In the genomic region with DNA sequence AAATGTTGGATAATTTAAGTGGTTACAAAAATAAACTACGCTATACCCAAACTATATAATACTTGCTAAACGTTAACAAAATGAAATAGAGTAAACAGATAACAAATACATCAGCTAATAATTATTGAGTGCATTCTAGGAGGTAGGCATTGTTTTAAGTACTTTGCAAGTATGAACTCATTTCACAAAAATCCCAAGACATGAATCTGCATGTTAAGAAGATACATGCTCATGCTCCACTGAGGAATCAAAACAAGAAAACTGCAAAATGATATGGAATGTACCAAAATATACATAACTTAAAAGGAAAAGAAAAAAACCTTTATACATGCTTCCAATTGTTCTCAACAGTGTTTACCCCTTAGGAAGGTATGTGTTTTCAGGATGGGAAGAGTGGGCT, we compare ENCODE assay signal across 28 cellular contexts. TPM values are rescaled to one million over a fixed set of nuclear protein-coding genes. Genes with fewer than 3 reads are reported as not detected.
DNase-seq lines count a peak whose midpoint lies in the region; ATAC-seq, FAIRE-seq and TF ChIP-seq lines count a peak whose summit lies in the region.
"Had no signal": no experiment of that assay in that cellular context is flagged by ENCODE, and none has a peak within 500 bp of the region (broad histone marks: within the 10 kb centered on the region; RNA-seq: fewer than 3 reads in every experiment).

No MANE protein-coding gene starts in this region.

- no peak overlapping the region for H2AFZ ChIP-seq in HepG2 (ENCODE audit: low read length)

- TF ChIP-seq EP300 in HepG2 (IDR thresholded peaks at IDR 0.05; ENCODE audit: low read depth in 2 of 2, low read length in 2 of 2) (no peak), HepG2 (CRISPR knock-in tag; IDR thresholded peaks at IDR 0.05; ENCODE audit: borderline replicate concordance) (no peak)

- no peak overlapping the region for H3K27ac Mint-ChIP-seq in CD8-positive, alpha-beta memory T cell
- H3K27ac Mint-ChIP-seq in naive thymus-derived CD4-positive, alpha-beta T cell: no peak overlapping the region
- H3K27ac Mint-ChIP-seq: activated naive CD8-positive, alpha-beta T cell; CD8-positive, alpha-beta T cell had no signal

- TF ChIP-seq CTCF in HepG2 (CRISPR knock-in tag; IDR thresholded peaks at IDR 0.05): no peak

- no peak for ATAC-seq in HepG2
- ATAC-seq in naive thymus-derived CD4-positive, alpha-beta T cell: no peak
- ATAC-seq in HG02884 (IDR thresholded peaks at IDR 0.05; ENCODE audit: unreplicated experiment): no peak
- ATAC-seq in HG03571 (IDR thresholded peaks at IDR 0.05; ENCODE audit: unreplicated experiment): no peak
- ATAC-seq in HG02588 (IDR thresholded peaks at IDR 0.05; ENCODE audit: unreplicated experiment): no peak
- ATAC-seq: CD8-positive, alpha-beta T cell; gastroesophageal sphincter had no signal

- no peak for TF ChIP-seq POLR2A in HepG2 (IDR thresholded peaks at IDR 0.05; ENCODE audit: insufficient read depth in 1 of 2, low read depth in 2 of 2, low read length in 2 of 2)

- H3K36me3 ChIP-seq in CD8-positive, alpha-beta memory T cell (ENCODE audit: insufficient read depth, low read length): no peaks in the 10 kb centered on the region
- H3K36me3 ChIP-seq in HepG2 (replicated peaks in 1 of 2; ENCODE audit: control insufficient read depth in 1 of 2, insufficient read depth in 2 of 2, low read length in 2 of 2): no peaks in the 10 kb centered on the region
- no peaks in the 10 kb centered on the region for H3K36me3 ChIP-seq in naive thymus-derived CD4-positive, alpha-beta T cell (ENCODE audit: control insufficient read depth in 2 of 3, insufficient read depth in 3 of 3, low read length in 3 of 3)
- H3K36me3 ChIP-seq: gastroesophageal sphincter, neutrophil, prostate gland had no signal

- peaks cover 0 to 2% (median 2%) of the 10 kb centered on the region in 3 donors for H3K36me3 Mint-ChIP-seq in CD8-positive, alpha-beta memory T cell
- H3K36me3 Mint-ChIP-seq in naive thymus-derived CD4-positive, alpha-beta T cell: no peaks in the 10 kb centered on the region

- no peak overlapping the region for H3K4me3 Mint-ChIP-seq in CD8-positive, alpha-beta memory T cell
- no peak overlapping the region for H3K4me3 Mint-ChIP-seq in naive thymus-derived CD4-positive, alpha-beta T cell
- H3K4me3 Mint-ChIP-seq: activated naive CD8-positive, alpha-beta T cell; CD8-positive, alpha-beta T cell had no signal

- POLR2A ChIA-PET in CD8-positive, alpha-beta memory T cell (lab: Charles Lee): no interaction called here
- POLR2A ChIA-PET in HepG2 (lab: Yijun Ruan, JAX): no interaction called here
- POLR2A ChIA-PET in naive thymus-derived CD4-positive, alpha-beta T cell (lab: Charles Lee): no interaction called here

- H3K27me3 ChIP-seq in CD8-positive, alpha-beta memory T cell (ENCODE audit: insufficient read depth, low read length, poor library complexity, severe bottlenecking): no peaks in the 10 kb centered on the region
- no peaks in the 10 kb centered on the region for H3K27me3 ChIP-seq in HepG2 (ENCODE audit: control insufficient read depth in 1 of 2, insufficient read depth in 2 of 2, low read length in 2 of 2)
- no peaks in the 10 kb centered on the region for H3K27me3 ChIP-seq in naive thymus-derived CD4-positive, alpha-beta T cell (ENCODE audit: control insufficient read depth in 2 of 2, insufficient read depth in 2 of 2, low read length in 2 of 2)
- H3K27me3 ChIP-seq: gastroesophageal sphincter, neutrophil had no signal

- peak overlapping the region; percentile 53 for H3K27ac ChIP-seq in CD8-positive, alpha-beta memory T cell (ENCODE audit: low read depth, low read length)
- H3K27ac ChIP-seq in epithelial cell of prostate (peak overlapping the region; percentile 25), HepG2 (ENCODE audit: extremely low read length, insufficient read depth, low read length) (no peak overlapping the region)
- no peak overlapping the region for H3K27ac ChIP-seq in naive thymus-derived CD4-positive, alpha-beta T cell (ENCODE audit: low read depth, low read length)
- H3K27ac ChIP-seq: gastroesophageal sphincter, neutrophil, prostate gland had no signal

- no peak overlapping the region for H3K9ac ChIP-seq in HepG2 (ENCODE audit: insufficient read depth, low read depth, low read length)

- H3K9me3 Mint-ChIP-seq in CD8-positive, alpha-beta memory T cell: peaks cover 0 to 5% (median 2%) of the 10 kb centered on the region in 5 donors
- peaks cover 0 to 4% (median 0%) of the 10 kb centered on the region in 11 donors for H3K9me3 Mint-ChIP-seq in naive thymus-derived CD4-positive, alpha-beta T cell
- H3K9me3 Mint-ChIP-seq: CD8-positive, alpha-beta T cell had no signal

- peak overlapping the region; percentile 69 for H3K4me2 ChIP-seq in HepG2 (ENCODE audit: low read depth, low read length)

- no peaks in the 10 kb centered on the region for H3K9me3 ChIP-seq in CD8-positive, alpha-beta memory T cell (ENCODE audit: low read length)
- H3K9me3 ChIP-seq in HepG2 (ENCODE audit: low read length): no peaks in the 10 kb centered on the region
- H3K9me3 ChIP-seq in naive thymus-derived CD4-positive, alpha-beta T cell (ENCODE audit: control insufficient read depth in 2 of 3, low read length in 3 of 3): no peaks in the 10 kb centered on the region
- H3K9me3 ChIP-seq: gastroesophageal sphincter, neutrophil, prostate gland had no signal

- CTCF ChIA-PET in CD8-positive, alpha-beta memory T cell (lab: Charles Lee): no interaction called here
- CTCF ChIA-PET in HepG2 (lab: Yijun Ruan, JAX; ENCODE audit: low intra/inter-chr PET ratio, low total read pairs): no interaction called here
- CTCF ChIA-PET in naive thymus-derived CD4-positive, alpha-beta T cell (lab: Charles Lee): no interaction called here

- FAIRE-seq in HepG2 (lab: Jason Lieb, UNC): no peak
- FAIRE-seq: astrocyte, islet of Langerhans had no signal

- TF ChIP-seq RAD21 in HepG2 (CRISPR knock-in tag; IDR thresholded peaks at IDR 0.05): no peak

- BruUV-seq in HepG2 (replicated peaks; lab: Mats Ljungman, UMichigan): no TSS peak

- H3K27me3 Mint-ChIP-seq in CD8-positive, alpha-beta memory T cell: peaks cover under 1 to 10% of the 10 kb centered on the region in 2 donors
- peaks cover 0 to 48% (median 2%) of the 10 kb centered on the region in 5 donors for H3K27me3 Mint-ChIP-seq in naive thymus-derived CD4-positive, alpha-beta T cell

- no peak for DNase-seq in CD8-positive, alpha-beta memory T cell
- peak; percentile 40 for DNase-seq in OCI-M1 (lab: John Stamatoyannopoulos, UW)
- peak; percentile 14 for DNase-seq in epithelial cell of prostate (ENCODE audit: low read depth, low spot score)
- no peak for DNase-seq in HepG2 (ENCODE audit: low spot score)
- no peak for DNase-seq in naive thymus-derived CD4-positive, alpha-beta T cell
- DNase-seq: activated CD4-positive, alpha-beta T cell treated with anti-CD3 and anti-CD28 coated beads, Interleukin-2, amount 50 U/mL, for 1 hour; AML-193; CD8-positive, alpha-beta T cell; cerebellar nuclear complex; GDM1; GOT3; NCI-H1092 treated with DMSO at 0.1 percent for 48 hours; NCI-H2029 treated with DMSO at 0.1 percent for 48 hours; NCI-H2227 treated with DMSO at 0.1 percent for 48 hours; NCI-H69; Right ventricle myocardium superior; stimulated activated CD4-positive, alpha-beta T cell treated with anti-CD3 and anti-CD28 coated beads, Interleukin-1b, Interleukin-23, amount 100 ng/mL, for 48 hours; SW 1271; T1000 had no signal

- in situ Hi-C loops in HepG2 (cut with HindIII; ENCODE audit: extremely low pct_ligation_motif_present, low pct_unique_long_range_greater_than_20kb): no loop called here

- H3K4me1 ChIP-seq in CD8-positive, alpha-beta memory T cell (ENCODE audit: insufficient read depth, low read length): peaks cover 4% of the 10 kb centered on the region
- peaks cover 77% of the 10 kb centered on the region for H3K4me1 ChIP-seq in HepG2 (ENCODE audit: insufficient read depth, low read length)
- peaks cover 0 to 4% of the 10 kb centered on the region in 2 donors for H3K4me1 ChIP-seq in naive thymus-derived CD4-positive, alpha-beta T cell (ENCODE audit: control insufficient read depth in 2 of 2, insufficient read depth in 2 of 2, low read length in 2 of 2)

- intact Hi-C loops in HepG2 (cut with micrococcal nuclease; ENCODE audit: unreplicated experiment): no loop called here
- intact Hi-C loops in naive thymus-derived CD4-positive, alpha-beta T cell (cut with micrococcal nuclease): no loop called here

- H3K4me1 Mint-ChIP-seq in CD8-positive, alpha-beta memory T cell: peaks cover 7 to 22% (median 12%) of the 10 kb centered on the region in 3 donors
- H3K4me1 Mint-ChIP-seq in naive thymus-derived CD4-positive, alpha-beta T cell: peaks cover 0 to 11% (median 8%) of the 10 kb centered on the region in 7 donors

- H3K79me2 ChIP-seq in HepG2 (ENCODE audit: insufficient read depth, low read length): peaks cover 43% of the 10 kb centered on the region

- WGBS in HepG2 (ENCODE audit: low lambda C conversion rate): 85% methylated on average over 2 of the region's 2 CpGs

- no peaks in the 10 kb centered on the region for H4K20me1 ChIP-seq in HepG2 (ENCODE audit: insufficient read depth, low read length)

- H3K4me3 ChIP-seq in CD8-positive, alpha-beta memory T cell (ENCODE audit: low read length): no peak overlapping the region
- peak overlapping the region in 2 of 3 experiments; percentile 23 to 30; a peak in 2 of 6 replicates for H3K4me3 ChIP-seq in HepG2 (replicated peaks in 1 of 3; ENCODE audit: insufficient read depth in 1 of 3, low read depth in 2 of 3, low read length in 3 of 3)
- no peak overlapping the region for H3K4me3 ChIP-seq in naive thymus-derived CD4-positive, alpha-beta T cell (ENCODE audit: low read length)
- H3K4me3 ChIP-seq: gastroesophageal sphincter, prostate gland had no signal

RNA-seq across cellular contexts. Expression of gene FRRS1, which starts 2.5 kb away (rescaled TPM):
- 1 to 10 TPM; 1.6 to 2.0 TPM for total RNA-seq in CD8-positive, alpha-beta memory T cell
- not detected for polyA plus RNA-seq in CD8-positive, alpha-beta memory T cell
- 12.0 and 23.4 TPM in 2 replicates for total RNA-seq in HepG2 (2016; rRNA removed; fragmentation: Illumina TruSeq; extraction: Trizol)
- 3.4 and 3.9 TPM in 2 replicates for total RNA-seq in HepG2 (2016; cell fraction: cytosol; rRNA removed; fragmentation: Illumina TruSeq; extraction: Trizol; ENCODE audit: low read depth)
- total RNA-seq in HepG2 (2016; cell fraction: insoluble cytoplasmic fraction; rRNA removed; fragmentation: Illumina TruSeq; extraction: Trizol): 13.7 and 24.0 TPM in 2 replicates
- 3.8 and 5.4 TPM in 2 replicates for total RNA-seq in HepG2 (2016; cell fraction: membrane; rRNA removed; fragmentation: Illumina TruSeq; extraction: Trizol)
- 22.5 and 26.4 TPM in 2 replicates for total RNA-seq in HepG2 (2016; cell fraction: nucleus; rRNA removed; fragmentation: Illumina TruSeq; extraction: Trizol)
- polyA plus RNA-seq in HepG2 (2011; rRNA removed): 22.6 and 23.2 TPM in 2 replicates
- polyA plus RNA-seq in HepG2 (2011; cell fraction: cytosol; rRNA removed): 11.0 and 18.6 TPM in 2 replicates
- 12.6 and 15.7 TPM in 2 replicates for polyA plus RNA-seq in HepG2 (2011; cell fraction: nucleus; rRNA removed)
- 22.8 and 35.9 TPM in 2 replicates for polyA plus RNA-seq in HepG2 (2012)
- polyA plus RNA-seq in HepG2 (2016; cell fraction: cytosol; fragmentation: Illumina TruSeq; extraction: Trizol; ENCODE audit: low read depth): 0.40 and 0.52 TPM in 2 replicates
- 3.2 and 3.6 TPM in 2 replicates for polyA plus RNA-seq in HepG2 (2016; cell fraction: insoluble cytoplasmic fraction; fragmentation: Illumina TruSeq; extraction: Trizol; ENCODE audit: low read depth)
- polyA plus RNA-seq in HepG2 (2016; cell fraction: membrane; fragmentation: Illumina TruSeq; extraction: Trizol; ENCODE audit: low read depth): 0.48 and 2.5 TPM in 2 replicates
- 8.7 and 11.7 TPM in 2 replicates for polyA plus RNA-seq in HepG2 (2016; cell fraction: nucleus; fragmentation: Illumina TruSeq; extraction: Trizol; ENCODE audit: insufficient read depth, low read depth)
- polyA minus RNA-seq in HepG2 (2011; rRNA and poly(A)+ RNA removed; ENCODE audit: low replicate concordance): 11.4 and 80.8 TPM in 2 replicates
- polyA minus RNA-seq in HepG2 (2011; cell fraction: cytosol; rRNA and poly(A)+ RNA removed): 42.1 and 48.8 TPM in 2 replicates
- 48.9 and 62.4 TPM in 2 replicates for polyA minus RNA-seq in HepG2 (2011; cell fraction: nucleus; rRNA and poly(A)+ RNA removed)
- total RNA-seq in naive thymus-derived CD4-positive, alpha-beta T cell: 1 to 10 TPM in 1 of 5 experiments, under 1 TPM in 4; 0.22 to 1.4 (median 0.63) TPM
- polyA plus RNA-seq in naive thymus-derived CD4-positive, alpha-beta T cell: under 1 TPM in 1 of 2 donors, not detected in 1; 0.10 TPM

Comparison
In these comparisons a context has a peak if more than half of its experiments do, and no peak if none do; other contexts are left out.
1. DNase-seq: peak in OCI-M1 (single experiment) and epithelial cell of prostate (single experiment); none in CD8-positive, alpha-beta memory T cell (0 of 5), HepG2 (single experiment) and naive thymus-derived CD4-positive, alpha-beta T cell (0 of 9).
2. H3K27ac ChIP-seq: peak in CD8-positive, alpha-beta memory T cell (single experiment) and epithelial cell of prostate (single experiment); none in HepG2 (single experiment) and naive thymus-derived CD4-positive, alpha-beta T cell (single experiment).
3. H3K4me3 ChIP-seq: peak in HepG2 (2 of 3); none in CD8-positive, alpha-beta memory T cell (single experiment) and naive thymus-derived CD4-positive, alpha-beta T cell (single experiment).